Comparison of ENCODE assay signal across 8 cellular contexts in the genomic region with DNA sequence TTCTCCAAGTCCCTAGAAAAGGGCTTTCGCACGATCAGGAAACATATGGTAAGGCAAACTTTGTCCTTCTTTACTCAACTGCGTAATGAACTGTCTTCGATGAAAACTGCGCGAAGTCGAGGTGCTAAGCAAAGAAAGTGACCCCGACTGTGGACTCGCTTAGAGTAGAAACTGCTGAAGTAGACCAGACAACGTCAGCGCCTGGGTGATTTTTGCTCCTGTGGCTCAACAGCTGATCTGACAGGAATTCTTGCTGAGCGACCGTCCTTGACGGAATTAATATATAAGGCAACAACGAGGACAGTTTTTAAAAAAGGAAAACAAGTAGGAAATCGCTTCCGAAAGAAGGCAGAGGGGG. TPM values are rescaled to one million over a fixed set of nuclear protein-coding genes. Genes with fewer than 3 reads are reported as not detected.
DNase-seq lines count a peak whose midpoint lies in the region; ATAC-seq lines count a peak whose summit lies in the region.

No MANE protein-coding gene starts in this region.

- H3K36me3 Mint-ChIP-seq in dendritic cell treated with granulocyte-macrophage colony-stimulating factor and Interleukin-4, amounts not matched to agents 40 ng/mL and 50 ng/mL, for 4 days (ENCODE audit: low read depth): peaks cover 40% of the 10 kb centered on the region
- H3K36me3 Mint-ChIP-seq in stimulated activated naive CD8-positive, alpha-beta T cell treated with anti-CD3 and anti-CD28 coated beads, Interleukin-15, Interleukin-2, amounts not matched to agents 100 ng/mL and 50 ng/mL, for 24 hours (ENCODE audit: low read depth): peaks cover 17% of the 10 kb centered on the region

- DNase-seq in CD1c-positive myeloid dendritic cell (ENCODE audit: extremely low spot score) (peak; percentile 48), HAP-1 (ENCODE audit: low spot score in 2 of 2) (peak in 1 of 2 experiments; percentile 66), SK-N-DZ (ENCODE audit: low spot score) (peak; percentile 28), left lobe of liver (ENCODE audit: low spot score) (peak; percentile 59), NCI-H2029 treated with DMSO at 0.1 percent for 48 hours (lab: John Stamatoyannopoulos, UW) (no peak), ureter (ENCODE audit: low spot score) (no peak)

- peaks cover 10% of the 10 kb centered on the region for H3K4me1 Mint-ChIP-seq in dendritic cell treated with granulocyte-macrophage colony-stimulating factor and Interleukin-4, amounts not matched to agents 40 ng/mL and 50 ng/mL, for 4 days (ENCODE audit: low read depth)
- peaks cover 21% of the 10 kb centered on the region for H3K4me1 Mint-ChIP-seq in stimulated activated naive CD8-positive, alpha-beta T cell treated with anti-CD3 and anti-CD28 coated beads, Interleukin-15, Interleukin-2, amounts not matched to agents 100 ng/mL and 50 ng/mL, for 24 hours (ENCODE audit: low read depth)

- H3K4me3 ChIP-seq in HAP-1: peak overlapping the region; percentile 89

- H3K9me3 Mint-ChIP-seq in dendritic cell treated with granulocyte-macrophage colony-stimulating factor and Interleukin-4, amounts not matched to agents 40 ng/mL and 50 ng/mL, for 4 days: peaks cover 8% of the 10 kb centered on the region
- H3K9me3 Mint-ChIP-seq in stimulated activated naive CD8-positive, alpha-beta T cell treated with anti-CD3 and anti-CD28 coated beads, Interleukin-15, Interleukin-2, amounts not matched to agents 100 ng/mL and 50 ng/mL, for 24 hours: no peaks in the 10 kb centered on the region

- no peaks in the 10 kb centered on the region for H3K27me3 ChIP-seq in HAP-1 (ENCODE audit: low read depth)

- no peaks in the 10 kb centered on the region for H3K9me3 ChIP-seq in HAP-1

- H3K27me3 Mint-ChIP-seq in dendritic cell treated with granulocyte-macrophage colony-stimulating factor and Interleukin-4, amounts not matched to agents 40 ng/mL and 50 ng/mL, for 4 days: no peaks in the 10 kb centered on the region
- no peaks in the 10 kb centered on the region for H3K27me3 Mint-ChIP-seq in stimulated activated naive CD8-positive, alpha-beta T cell treated with anti-CD3 and anti-CD28 coated beads, Interleukin-15, Interleukin-2, amounts not matched to agents 100 ng/mL and 50 ng/mL, for 24 hours

- peak; percentile 61 for ATAC-seq in left lobe of liver

- peak overlapping the region; percentile 94 for H3K4me3 Mint-ChIP-seq in dendritic cell treated with granulocyte-macrophage colony-stimulating factor and Interleukin-4, amounts not matched to agents 40 ng/mL and 50 ng/mL, for 4 days
- peak overlapping the region; percentile 99 for H3K4me3 Mint-ChIP-seq in stimulated activated naive CD8-positive, alpha-beta T cell treated with anti-CD3 and anti-CD28 coated beads, Interleukin-15, Interleukin-2, amounts not matched to agents 100 ng/mL and 50 ng/mL, for 24 hours

- in situ Hi-C loops in HAP-1 (cut with MboI; ENCODE audit: low sequenced_read_pairs): loop anchor here (25.0 kb wide), 1 partner anchor 931 kb away; a partner anchor contains a TSS

- peaks cover 9% of the 10 kb centered on the region for H3K4me1 ChIP-seq in HAP-1

- H3K36me3 ChIP-seq in HAP-1 (replicated peaks): peaks cover 6% of the 10 kb centered on the region; the same call in 1 of the 2 replicates

- peak overlapping the region; percentile 96 for H3K27ac Mint-ChIP-seq in dendritic cell treated with granulocyte-macrophage colony-stimulating factor and Interleukin-4, amounts not matched to agents 40 ng/mL and 50 ng/mL, for 4 days
- peak overlapping the region; percentile 93 for H3K27ac Mint-ChIP-seq in stimulated activated naive CD8-positive, alpha-beta T cell treated with anti-CD3 and anti-CD28 coated beads, Interleukin-15, Interleukin-2, amounts not matched to agents 100 ng/mL and 50 ng/mL, for 24 hours

- intact Hi-C loops in dendritic cell treated with granulocyte-macrophage colony-stimulating factor and Interleukin-4, amounts not matched to agents 40 ng/mL and 50 ng/mL, for 4 days (cut with micrococcal nuclease): loop anchor here (1.0 to 5.0 kb wide), 4 partner anchors 35 to 126 kb away; a partner anchor contains a TSS

RNA-seq across cellular contexts. Expression of a gene that starts 0.6 kb away (rescaled TPM):
- polyA plus RNA-seq in SK-N-DZ (2014; cell fraction: cytosol; rRNA removed): 38.8 and 44.2 TPM in 2 replicates
- 36.0 and 47.6 TPM in 2 replicates for polyA plus RNA-seq in SK-N-DZ (2014; cell fraction: nucleus; rRNA removed)
- total RNA-seq in left lobe of liver: 54.6 TPM
- 111 TPM for total RNA-seq in ureter

RNA-seq across cellular contexts. Expression of a gene that starts 32.7 kb away (rescaled TPM):
- polyA plus RNA-seq in SK-N-DZ (2014; cell fraction: cytosol; rRNA removed): 16.8 and 17.2 TPM in 2 replicates
- polyA plus RNA-seq in SK-N-DZ (2014; cell fraction: nucleus; rRNA removed): 10.5 and 11.0 TPM in 2 replicates
- 6.8 TPM for total RNA-seq in left lobe of liver
- total RNA-seq in ureter: 54.1 TPM

RNA-seq across cellular contexts. Expression of a gene that starts 35.0 kb away (rescaled TPM):
- polyA plus RNA-seq in SK-N-DZ (2014; cell fraction: cytosol; rRNA removed): 6.7 and 9.9 TPM in 2 replicates
- polyA plus RNA-seq in SK-N-DZ (2014; cell fraction: nucleus; rRNA removed): 7.7 and 17.2 TPM in 2 replicates
- total RNA-seq in left lobe of liver (18.8 TPM), ureter (12.4 TPM)

Comparison
In these comparisons a context has a peak if more than half of its experiments do, and no peak if none do; other contexts are left out.
1. DNase-seq: peak in CD1c-positive myeloid dendritic cell (single experiment), SK-N-DZ (single experiment) and left lobe of liver (single experiment); none in NCI-H2029 treated with DMSO at 0.1 percent for 48 hours (single experiment) and ureter (single experiment).